ENCODE assay signal across 28 cellular contexts in genomic region chrX:16124201-16124600, GRCh38. TPM values are rescaled to one million over a fixed set of nuclear protein-coding genes. Genes with fewer than 3 reads are reported as not detected.
DNase-seq lines count a peak whose midpoint lies in the region; ATAC-seq and TF ChIP-seq lines count a peak whose summit lies in the region.
"Had no signal": no experiment of that assay in that cellular context is flagged by ENCODE, and none has a peak within 500 bp of the region (broad histone marks: within the 10 kb centered on the region; RNA-seq: fewer than 3 reads in every experiment).

No MANE protein-coding gene starts in this region.

- no peak overlapping the region for H4K8ac ChIP-seq in mesenchymal stem cell (ENCODE audit: low read length)

- H2BK15ac ChIP-seq in mesenchymal stem cell (ENCODE audit: low read depth, poor library complexity, severe bottlenecking) = no peak overlapping the region

- peaks cover 0 to under 1% of the 10 kb centered on the region in 2 donors for H3K9me3 Mint-ChIP-seq in activated naive CD4-positive, alpha-beta T cell treated with anti-CD3 and anti-CD28 coated beads, Interleukin-2, amount 50 U/mL, for 72 hours
- H3K9me3 Mint-ChIP-seq: T-cell had no signal

- H2BK12ac ChIP-seq in mesenchymal stem cell (ENCODE audit: low read length in 2 of 2) = no peak overlapping the region

- WGBS in HUES64 = 92% methylated on average over 7 of the region's 7 CpGs
- WGBS in mesenchymal stem cell = 50% methylated on average over 7 of the region's 7 CpGs

- peaks cover 0 to 2% of the 10 kb centered on the region in 2 donors for H3K36me3 Mint-ChIP-seq in activated naive CD4-positive, alpha-beta T cell treated with anti-CD3 and anti-CD28 coated beads, Interleukin-2, amount 50 U/mL, for 72 hours
- H3K36me3 Mint-ChIP-seq: brain, IgD-negative memory B cell, T-cell had no signal

- H2AK5ac ChIP-seq in mesenchymal stem cell (ENCODE audit: low read length, severe bottlenecking) = no peak overlapping the region

- intact Hi-C loops in left lung (cut with DNase I) = no loop called here

- no peak overlapping the region for H3K4ac ChIP-seq in mesenchymal stem cell (ENCODE audit: low read depth in 1 of 2, low read length in 2 of 2)

- no peaks in the 10 kb centered on the region for H3K36me3 ChIP-seq in ES-I3 (ENCODE audit: insufficient read depth, low read length)
- no peaks in the 10 kb centered on the region for H3K36me3 ChIP-seq in HUES64 (ENCODE audit: insufficient read depth, low read length)
- no peaks in the 10 kb centered on the region for H3K36me3 ChIP-seq in mesenchymal stem cell (ENCODE audit: control insufficient read depth in 1 of 2, insufficient read depth in 2 of 2, low read depth in 1 of 2, low read length in 2 of 2)
- H3K36me3 ChIP-seq in left lung = no peaks in the 10 kb centered on the region
- H3K36me3 ChIP-seq: BLaER1 treated with 17β-estradiol and CSF1 and Interleukin-3, amounts not matched to agents 10 nM and 100 nM; Peyer's patch had no signal

- H3K27me3 ChIP-seq in HUES64 (ENCODE audit: insufficient read depth, low read length) (no peaks in the 10 kb centered on the region), mesenchymal stem cell (ENCODE audit: control insufficient read depth in 1 of 2, insufficient read depth in 1 of 2, low read length in 2 of 2) (peaks cover 0 to 51% of the 10 kb centered on the region in 2 experiments), left lung (peaks cover 0 to 13% of the 10 kb centered on the region in 2 donors)
- H3K27me3 ChIP-seq: Peyer's patch, testis had no signal

- DNase-seq in epithelial cell of esophagus (ENCODE audit: low read depth) = peak; percentile 33
- no peak for DNase-seq in mesenchymal stem cell
- DNase-seq in activated CD4-positive, alpha-beta T cell treated with anti-CD3 and anti-CD28 coated beads for 48 hours = no peak
- DNase-seq in left lung = no peak
- DNase-seq in activated naive CD4-positive, alpha-beta T cell treated with anti-CD3 and anti-CD28 coated beads, Interleukin-2, amount 50 U/mL, for 72 hours (ENCODE audit: low spot score in 2 of 2) = no peak
- DNase-seq: ACHN; activated CD8-positive, alpha-beta memory T cell treated with anti-CD3 and anti-CD28 coated beads for 24 hours; activated gamma-delta T cell; activated T-cell treated with anti-CD3 and anti-CD28 coated beads, Interleukin-2, amount 50 U/mL, for 1 hour; effector CD4-positive, alpha-beta T cell; NCI-H1105; NCI-H2081; NCI-H446 treated with DMSO at 0.1 percent for 48 hours; Peyer's patch; SIG-M5; stimulated activated CD4-positive, alpha-beta T cell treated with anti-CD3 and anti-CD28 coated beads, Interleukin-4, amount 100 ng/mL, for 1 hour; stimulated activated naive B cell treated with anti-CD40 and anti-IgM and Interleukin-4, amounts not matched to agents 10 μg/mL and 1 μg/mL and 100 μg/mL, for 72 hours; T-cell; testis had no signal

- no peak overlapping the region for H3K23ac ChIP-seq in mesenchymal stem cell (ENCODE audit: low read length in 2 of 2)

- no peak overlapping the region for H3K27ac Mint-ChIP-seq in activated naive CD4-positive, alpha-beta T cell treated with anti-CD3 and anti-CD28 coated beads, Interleukin-2, amount 50 U/mL, for 72 hours
- H3K27ac Mint-ChIP-seq: IgD-negative memory B cell; stimulated activated naive B cell treated with anti-CD40 and anti-IgM and Interleukin-4, amounts not matched to agents 10 μg/mL and 1 μg/mL and 100 μg/mL, for 72 hours; T-cell had no signal

- H4K91ac ChIP-seq in mesenchymal stem cell (ENCODE audit: low read length) = no peak overlapping the region

- peak overlapping the region; percentile 46 for H3K4me3 ChIP-seq in HUES64 (ENCODE audit: low read length)
- H3K4me3 ChIP-seq in epithelial cell of esophagus (ENCODE audit: low read length) = no peak overlapping the region
- no peak overlapping the region for H3K4me3 ChIP-seq in mesenchymal stem cell (ENCODE audit: insufficient read depth in 1 of 2, low read depth in 1 of 2, low read length in 2 of 2)
- no peak overlapping the region for H3K4me3 ChIP-seq in left lung
- H3K4me3 ChIP-seq: BLaER1 treated with 17β-estradiol and CSF1 and Interleukin-3, amounts not matched to agents 10 nM and 100 nM; Peyer's patch; testis had no signal

- no peak overlapping the region for H2BK5ac ChIP-seq in mesenchymal stem cell (ENCODE audit: low read depth, low read length, poor library complexity, severe bottlenecking)

- no peak overlapping the region for H3K18ac ChIP-seq in mesenchymal stem cell (ENCODE audit: low read depth in 1 of 2, low read length in 2 of 2)

- H3K79me1 ChIP-seq in mesenchymal stem cell (replicated peaks; ENCODE audit: low read length, poor library complexity, severe bottlenecking) = no peaks in the 10 kb centered on the region

- ATAC-seq in left lung = no peak
- ATAC-seq in GM21786 (IDR thresholded peaks at IDR 0.05; ENCODE audit: unreplicated experiment) = no peak
- no peak for ATAC-seq in activated naive CD4-positive, alpha-beta T cell treated with anti-CD3 and anti-CD28 coated beads, Interleukin-2, amount 50 U/mL, for 72 hours
- ATAC-seq: esophagus mucosa; stimulated activated naive B cell treated with anti-CD40 and anti-IgM and Interleukin-4, amounts not matched to agents 10 μg/mL and 1 μg/mL and 100 μg/mL, for 72 hours had no signal

- no peak overlapping the region for H2BK120ac ChIP-seq in mesenchymal stem cell (ENCODE audit: low read depth, low read length)

- H3K4me1 ChIP-seq in ES-I3 (ENCODE audit: insufficient read depth, low read length) (peaks cover 7% of the 10 kb centered on the region; the same call in 1 of the 2 replicates), HUES64 (ENCODE audit: insufficient read depth, low read length) (peaks cover 5% of the 10 kb centered on the region), mesenchymal stem cell (ENCODE audit: control insufficient read depth, insufficient read depth, low read depth, low read length) (no peaks in the 10 kb centered on the region), left lung (no peaks in the 10 kb centered on the region)
- H3K4me1 ChIP-seq: Peyer's patch, testis had no signal

- H3K27ac ChIP-seq in HUES64 (ENCODE audit: low read depth, low read length) (no peak overlapping the region), mesenchymal stem cell (ENCODE audit: low read length, poor library complexity, severe bottlenecking) (no peak overlapping the region), left lung (no peak overlapping the region)
- H3K27ac ChIP-seq: BLaER1 treated with 17β-estradiol and CSF1 and Interleukin-3, amounts not matched to agents 10 nM and 100 nM; HL-60; Peyer's patch; testis had no signal

- no peak overlapping the region for H3K14ac ChIP-seq in mesenchymal stem cell (ENCODE audit: low read length in 2 of 2)

- H2AFZ ChIP-seq in mesenchymal stem cell (ENCODE audit: low read depth, low read length) = peak overlapping the region; percentile 27

- H3K4me2 ChIP-seq in mesenchymal stem cell (ENCODE audit: low read length, poor library complexity, severe bottlenecking) = no peak overlapping the region
- H3K4me2 ChIP-seq: BLaER1 treated with 17β-estradiol and CSF1 and Interleukin-3, amounts not matched to agents 10 nM and 100 nM had no signal

- H3K9ac ChIP-seq in ES-I3 (ENCODE audit: low read depth, low read length) (peak overlapping the region; percentile 67), HUES64 (ENCODE audit: low read depth, low read length) (peak overlapping the region; percentile 47; the same call in 1 of the 2 replicates), mesenchymal stem cell (ENCODE audit: low read length) (no peak overlapping the region)
- H3K9ac ChIP-seq: BLaER1 treated with 17β-estradiol and CSF1 and Interleukin-3, amounts not matched to agents 10 nM and 100 nM had no signal

- TF ChIP-seq CTCF in epithelial cell of esophagus (IDR thresholded peaks at IDR 0.05; ENCODE audit: insufficient read depth, low read depth, low read length, missing control alignments) (no peak), left lung (IDR thresholded peaks at IDR 0.05) (no peak)

- H3K9me3 ChIP-seq in ES-I3 (ENCODE audit: control insufficient read depth, insufficient read depth, low read length) (no peaks in the 10 kb centered on the region; the same call in 1 of the 2 replicates), HUES64 (ENCODE audit: insufficient read depth, low read depth, low read length) (no peaks in the 10 kb centered on the region), mesenchymal stem cell (ENCODE audit: control insufficient read depth, low read length) (peaks cover 5% of the 10 kb centered on the region), left lung (no peaks in the 10 kb centered on the region)
- H3K9me3 ChIP-seq: Peyer's patch, testis had no signal

RNA-seq across cellular contexts. Expression of gene GRPR, which starts 0.8 kb away (rescaled TPM):
- polyA plus RNA-seq in HUES64 (2013, experiment 1 of 2) = 1.4 TPM
- polyA plus RNA-seq in HUES64 (2013, experiment 2 of 2) = 2.0 TPM
- 0.14 TPM for polyA plus RNA-seq in mesenchymal stem cell (2013, experiment 1 of 2)
- polyA plus RNA-seq in mesenchymal stem cell (2013, experiment 2 of 2) = 0.11 TPM
- total RNA-seq in left lung = under 1 TPM; 0.24 to 0.29 TPM
- total RNA-seq in activated naive CD4-positive, alpha-beta T cell treated with anti-CD3 and anti-CD28 coated beads, Interleukin-2, amount 50 U/mL, for 72 hours = not detected
- total RNA-seq: esophagus mucosa, Peyer's patch had no signal

RNA-seq across cellular contexts. Expression of gene MAGEB17, which starts 43.1 kb away (rescaled TPM):
- not detected for polyA plus RNA-seq in HUES64 (2013, experiment 1 of 2)
- polyA plus RNA-seq in HUES64 (2013, experiment 2 of 2) = 0.19 TPM
- polyA plus RNA-seq in mesenchymal stem cell (2013, experiment 1 of 2) = 0.03 TPM
- not detected for polyA plus RNA-seq in mesenchymal stem cell (2013, experiment 2 of 2)
- not detected for total RNA-seq in left lung
- total RNA-seq in activated naive CD4-positive, alpha-beta T cell treated with anti-CD3 and anti-CD28 coated beads, Interleukin-2, amount 50 U/mL, for 72 hours = not detected
- total RNA-seq: esophagus mucosa, myocyte, Peyer's patch, T-cell had no signal
